7 cellular contexts compared by ENCODE assay signal in the genomic region with DNA sequence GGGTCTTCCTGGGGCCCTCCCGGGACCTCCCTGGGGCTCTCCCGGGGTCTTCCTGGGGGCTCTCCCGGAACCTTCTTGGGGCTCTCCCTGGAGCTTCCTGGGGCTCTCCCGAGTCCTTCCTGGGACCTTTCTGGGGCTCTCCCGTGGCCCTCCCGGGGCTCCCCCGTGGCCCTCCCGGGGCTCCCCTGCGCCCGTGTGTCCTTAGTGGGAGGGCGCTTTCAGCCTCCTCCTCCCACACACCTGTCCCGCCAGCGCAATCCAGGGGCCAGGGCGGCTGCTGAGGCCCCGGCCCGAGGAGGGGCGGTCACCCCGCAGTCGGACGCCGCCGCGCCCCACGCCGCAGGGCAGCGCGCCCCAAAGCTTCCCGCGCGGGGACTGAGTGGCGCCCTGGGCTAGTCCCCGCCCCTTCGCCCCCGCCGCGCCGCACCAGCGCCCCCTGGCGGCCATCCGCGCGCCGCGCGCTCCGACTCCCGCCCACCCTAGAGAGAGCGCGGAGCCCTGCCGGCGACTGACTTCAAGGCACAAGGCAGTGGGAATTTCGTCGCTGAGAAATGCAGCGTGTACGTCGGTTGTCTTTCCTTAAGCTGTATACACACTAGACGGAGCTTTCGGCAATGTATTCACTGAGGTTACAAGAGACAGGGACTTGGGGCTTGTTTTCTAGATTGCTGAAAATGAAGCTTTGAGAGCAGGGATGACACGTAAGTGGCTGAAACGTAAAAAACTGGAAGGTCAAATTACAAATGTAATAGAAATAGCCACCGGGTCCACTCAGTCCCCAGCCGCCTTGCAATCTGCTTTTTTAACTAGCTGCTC.
DNase-seq lines count a peak whose midpoint lies in the region; ATAC-seq and TF ChIP-seq lines count a peak whose summit lies in the region.

No MANE protein-coding gene starts in this region.

- peak; percentile 93 for TF ChIP-seq CTCF in GM12875 (IDR thresholded peaks at IDR 0.05; ENCODE audit: borderline replicate concordance, insufficient read depth, low read depth, low read length)

- ATAC-seq in HG02610 (IDR thresholded peaks at IDR 0.05; ENCODE audit: unreplicated experiment), result peak; percentile 79

- peak; percentile 75 for DNase-seq in NCI-H1092 (lab: John Stamatoyannopoulos, UW)
- peak; percentile 55 for DNase-seq in T-helper 22 cell (ENCODE audit: low read depth)
- peak; percentile 86 for DNase-seq in astrocyte of the hippocampus (ENCODE audit: low read depth, low spot score)
- peak; percentile 30 for DNase-seq in iPS DF 4.7 (ENCODE audit: extremely low read depth, low spot score)
- peak; percentile 25 for DNase-seq in skeletal muscle cell (ENCODE audit: low read depth)

- H3K4me3 ChIP-seq in GM12875 (ENCODE audit: low read depth, low read length), result peak overlapping the region; percentile 47
- H3K4me3 ChIP-seq in skeletal muscle cell (ENCODE audit: low read depth, low read length), result peak overlapping the region; percentile 43

Comparison
In these comparisons a context has a peak if more than half of its experiments do, and no peak if none do; other contexts are left out.
1. Peak in every context shown above with its lines: DNase-seq, ATAC-seq and H3K4me3 ChIP-seq.
2. DNase-seq: peak in every context shown above with its lines; median percentile 86 in astrocyte of the hippocampus; 75 in NCI-H1092; 55 in T-helper 22 cell; 30 in iPS DF 4.7; 25 in skeletal muscle cell.